In genomic region chr17:14340968-14341412, GRCh38 we compare ENCODE assay signal across 1 cellular context.
TF ChIP-seq lines count a peak whose summit lies in the region.

No MANE protein-coding gene starts in this region.

TF ChIP-seq in HepG2, 621 proteins besides CTCF, POLR2A, EP300 and RAD21 (continued from another document):
- TF ChIP-seq MAFK (conservative IDR thresholded peaks at IDR 0.05 in 1 of 2, IDR thresholded peaks at IDR 0.05 in 1 of 2; ENCODE audit: low read length in 2 of 2): peak in 1 of 2 experiments; percentile 41; a peak in 2 of 4 replicates
- no peak for TF ChIP-seq ATF1 (CRISPR knock-in tag; IDR thresholded peaks at IDR 0.05)
